22 cellular contexts compared by ENCODE assay signal in genomic region chr5:16691731-16692130, GRCh38.
"Had no signal": no experiment of that assay in that cellular context is flagged by ENCODE, and none has a peak within 500 bp of the region (broad histone marks: within the 10 kb centered on the region; RNA-seq: fewer than 3 reads in every experiment).

No MANE protein-coding gene starts in this region.

- H3K27me3 ChIP-seq: ascending aorta, foreskin keratinocyte, hepatocyte, neutrophil, ovary, right atrium auricular region, stomach, suprapubic skin, tibial nerve had no signal

- H3K9me3 ChIP-seq: ascending aorta, left ventricle myocardium inferior, neutrophil, ovary, psoas muscle, right atrium auricular region, stomach, suprapubic skin, tibial nerve had no signal

- H3K4me1 Mint-ChIP-seq: naive thymus-derived CD8-positive, alpha-beta T cell had no signal

- DNase-seq: activated CD4-positive, alpha-beta T cell treated with anti-CD3 and anti-CD28 coated beads for 4 hours; activated CD4-positive, alpha-beta T cell treated with anti-CD3 and anti-CD28 coated beads, Interleukin-2, amount 50 U/mL, for 48 hours; activated gamma-delta T cell; activated naive CD4-positive, alpha-beta T cell treated with anti-CD3 and anti-CD28 coated beads, Interleukin-2, amount 50 U/mL, for 16 hours; central memory CD4-positive, alpha-beta T cell; dermis blood vessel endothelial cell; effector CD8-positive, alpha-beta T cell; foreskin keratinocyte; left ventricle myocardium inferior; naive thymus-derived CD8-positive, alpha-beta T cell; ovary; psoas muscle; stomach; WERI-Rb-1 had no signal

- H3K4me1 ChIP-seq: ascending aorta, foreskin keratinocyte, left ventricle myocardium inferior, psoas muscle, right atrium auricular region, suprapubic skin, tibial nerve had no signal

- H3K4me3 ChIP-seq: ascending aorta, hepatocyte, left ventricle myocardium inferior, ovary, psoas muscle, right atrium auricular region, stomach, suprapubic skin, tibial nerve had no signal

- H3K9me3 Mint-ChIP-seq: mesothelial cell of epicardium; naive thymus-derived CD8-positive, alpha-beta T cell; T-helper 2 cell treated with Interferon-gamma antibody and Interleukin-4, amounts not matched to agents 5 μg/mL and 100 μg/mL, for 36 hours had no signal

- H3K27ac ChIP-seq: ascending aorta, foreskin keratinocyte, hepatocyte, left ventricle myocardium inferior, neutrophil, ovary, psoas muscle, right atrium auricular region, stomach, suprapubic skin, tibial nerve, WERI-Rb-1 had no signal

- H3K36me3 ChIP-seq: neutrophil, ovary, right atrium auricular region had no signal

- H3K27ac Mint-ChIP-seq: mesothelial cell of epicardium; T-helper 2 cell treated with Interferon-gamma antibody and Interleukin-4, amounts not matched to agents 5 μg/mL and 100 μg/mL, for 36 hours had no signal

- H2AFZ ChIP-seq: hepatocyte had no signal

- H3K4me3 Mint-ChIP-seq: mesothelial cell of epicardium; naive thymus-derived CD8-positive, alpha-beta T cell; T-helper 2 cell treated with Interferon-gamma antibody and Interleukin-4, amounts not matched to agents 5 μg/mL and 100 μg/mL, for 36 hours had no signal

- H3K36me3 Mint-ChIP-seq: naive thymus-derived CD8-positive, alpha-beta T cell had no signal

- H3K4me2 ChIP-seq: hepatocyte had no signal
